8 cellular contexts compared by ENCODE assay signal in genomic region chr10:27558612-27559020, GRCh38. TPM values are rescaled to one million over a fixed set of nuclear protein-coding genes. Genes with fewer than 3 reads are reported as not detected.
DNase-seq lines count a peak whose midpoint lies in the region; ATAC-seq and TF ChIP-seq lines count a peak whose summit lies in the region.

No MANE protein-coding gene starts in this region.

- ATAC-seq in HG03175 (IDR thresholded peaks at IDR 0.05; ENCODE audit: unreplicated experiment) (peak; percentile 78), left colon (peak; percentile 96), HG02970 (IDR thresholded peaks at IDR 0.05; ENCODE audit: low FRiP score, unreplicated experiment) (no peak)

- no peak overlapping the region for H3K27ac ChIP-seq in C4-2B
- no peak overlapping the region for H3K27ac ChIP-seq in substantia nigra (ENCODE audit: low read depth, low read length, poor library complexity, severe bottlenecking)

- TF ChIP-seq CTCF in C4-2B (conservative IDR thresholded peaks at IDR 0.05) (peak; percentile 88), GM12874 (IDR thresholded peaks at IDR 0.05; ENCODE audit: insufficient read depth, low read depth, low read length) (peak; percentile 56)

- DNase-seq in RPMI8226 (peak; percentile 70), cerebellum (ENCODE audit: low spot score) (peak; percentile 29), left colon (peak; percentile 39 to 40), substantia nigra (lab: John Stamatoyannopoulos, UW) (peak in 28 of 49 donors; percentile 0 to 56 (median 8))

- intact Hi-C loops in left colon (cut with DNase I, micrococcal nuclease), result loop anchor here in 1 of 2 donors (10.0 kb wide), 1 partner anchor 106 kb away; no protein-coding TSS in a partner anchor

RNA-seq across cellular contexts. Expression of gene RAB18, which starts 54.5 kb away (rescaled TPM):
- total RNA-seq in cerebellum (96.7 TPM), left colon (100 to 1,000 TPM; 110 to 114 TPM)

Comparison
In these comparisons a context has a peak if more than half of its experiments do, and no peak if none do; other contexts are left out.
1. DNase-seq: peak in every context shown above with its lines; median percentile 70 in RPMI8226; 40 in left colon; 29 in cerebellum; 8 in substantia nigra.